In genomic region chr17:75631353-75631752, GRCh38 we compare ENCODE assay signal across 1 cellular context.
TF ChIP-seq lines count a peak whose summit lies in the region.

No MANE protein-coding gene starts in this region.

TF ChIP-seq in HepG2, 621 proteins besides CTCF, POLR2A, EP300 and RAD21:
- no peak for TF ChIP-seq ZNF589 (CRISPR knock-in tag; conservative IDR thresholded peaks at IDR 0.05)
- peak; percentile 51 for TF ChIP-seq AGO2 (optimal IDR thresholded peaks at IDR 0.05; ENCODE audit: low read depth, low read length)
